8 cellular contexts compared by ENCODE assay signal in the genomic region with DNA sequence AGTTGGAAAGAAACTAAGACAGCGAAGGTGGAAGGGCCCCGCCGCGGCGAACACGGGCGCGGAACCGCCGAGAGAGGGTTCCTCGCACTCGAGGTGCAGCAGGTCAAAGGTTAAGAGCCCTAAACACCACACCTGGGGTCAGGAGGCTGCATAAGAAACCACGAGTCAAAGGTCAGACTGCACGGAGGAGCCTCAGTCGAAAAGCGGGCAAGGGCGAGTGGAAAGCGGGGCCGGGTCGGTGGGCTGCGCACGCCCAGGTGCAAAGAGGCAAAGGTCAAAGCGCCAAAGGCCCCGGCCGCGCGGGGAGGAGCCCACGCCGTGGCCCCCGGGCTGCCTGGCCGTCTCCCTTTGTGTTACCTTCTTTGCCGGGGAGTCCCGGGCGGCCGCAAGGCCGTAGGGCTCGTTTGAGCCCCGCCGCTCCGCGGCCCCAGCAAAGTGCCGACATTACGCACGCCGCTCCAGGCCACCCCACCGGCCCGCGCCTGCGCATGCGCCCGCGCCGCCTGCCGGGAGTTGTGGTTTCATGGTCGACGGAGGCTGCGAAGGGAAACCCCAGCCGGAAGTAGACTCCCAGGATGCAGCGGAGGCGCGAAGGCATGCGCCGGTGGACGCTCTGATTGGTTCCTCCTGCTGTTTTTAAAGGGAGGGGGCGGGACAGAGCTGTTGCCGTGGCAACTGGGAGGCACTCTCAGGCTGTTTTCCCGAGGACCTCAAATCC. TPM values are rescaled to one million over a fixed set of nuclear protein-coding genes. Genes with fewer than 3 reads are reported as not detected.
DNase-seq lines count a peak whose midpoint lies in the region; ATAC-seq and TF ChIP-seq lines count a peak whose summit lies in the region.

A gene (minus strand): TSS at position 470 of the 718 bp plus-strand sequence. CDS start 25 bp downstream, at position 445.

- H3K27ac ChIP-seq in lower lobe of right lung, result peak within 1 kb of the TSS; percentile 73

- H3K4me1 ChIP-seq in lower lobe of right lung, result peaks cover 20% of the 10 kb centered on the region

- peak within 1 kb of the TSS; percentile 91 for H3K4me3 ChIP-seq in lower lobe of right lung

- H3K9me3 ChIP-seq in lower lobe of right lung, result no peaks in the 10 kb centered on the region

- intact Hi-C loops in lower lobe of right lung (cut with DNase I), result no loop called here

- DNase-seq in CMK (ENCODE audit: low read depth), result peak; percentile 96
- peak; percentile 98 for DNase-seq in HT1080 (ENCODE audit: low read depth)
- peak; percentile 93 to 94 for DNase-seq in NOMO-1 (lab: John Stamatoyannopoulos, UW; ENCODE audit: unreplicated experiment in 2 of 2)
- DNase-seq in effector CD8-positive, alpha-beta T cell (lab: John Stamatoyannopoulos, UW), result peak; percentile 95
- DNase-seq in lower lobe of right lung, result peak; percentile 99
- DNase-seq in stimulated activated CD4-positive, alpha-beta T cell treated with anti-CD3 and anti-CD28 coated beads, TNF-alpha, amount 100 ng/mL, for 1 hour (ENCODE audit: low read depth in 3 of 3, low spot score in 1 of 3), result peak; percentile 89 to 96 (median 91)

- POLR2A ChIA-PET in activated CD8-positive, alpha-beta memory T cell treated with anti-CD3 and anti-CD28 coated beads for 36 hours (lab: Charles Lee), result interaction anchor here (1.0 to 1.2 kb wide), 2 partner anchors 22 to 26 kb away, joined by 5 to 10 read pairs; no protein-coding TSS in a partner anchor

- TF ChIP-seq CTCF in lower lobe of right lung (IDR thresholded peaks at IDR 0.05), result no peak

- H3K27me3 ChIP-seq in lower lobe of right lung (ENCODE audit: low read depth), result no peaks in the 10 kb centered on the region

- CTCF ChIA-PET in activated CD8-positive, alpha-beta memory T cell treated with anti-CD3 and anti-CD28 coated beads for 36 hours (lab: Charles Lee), result interaction anchor here (1.2 kb wide), 1 partner anchor 28 kb away, joined by 3 read pairs; no protein-coding TSS in a partner anchor

- ATAC-seq in GM21360 (IDR thresholded peaks at IDR 0.05; ENCODE audit: unreplicated experiment), result peak; percentile 71
- peak; percentile 97 to 98 for ATAC-seq in lower lobe of right lung

- H3K36me3 ChIP-seq in lower lobe of right lung, result peaks cover 28% of the 10 kb centered on the region

RNA-seq across cellular contexts. Expression of the gene that starts here (rescaled TPM):
- 86.9 and 100 TPM in 2 replicates for total RNA-seq in HT1080 (2014; rRNA removed; shearing (Covaris generic))
- polyA plus RNA-seq in HT1080 (2015; cell fraction: cytosol; rRNA removed), result 40.1 and 41.5 TPM in 2 replicates
- polyA plus RNA-seq in HT1080 (2015; cell fraction: nucleus; rRNA removed), result 131 and 150 TPM in 2 replicates
- total RNA-seq in activated CD8-positive, alpha-beta memory T cell treated with anti-CD3 and anti-CD28 coated beads for 36 hours, result 10 to 100 TPM; 79.9 to 81.1 TPM
- total RNA-seq in lower lobe of right lung, result 42.5 TPM

Comparison
In these comparisons a context has a peak if more than half of its experiments do, and no peak if none do; other contexts are left out.
1. Peak in every context shown above with its lines: DNase-seq, ATAC-seq, H3K4me3 ChIP-seq and H3K27ac ChIP-seq.